Comparison of ENCODE assay signal across 1 cellular context in the genomic region with DNA sequence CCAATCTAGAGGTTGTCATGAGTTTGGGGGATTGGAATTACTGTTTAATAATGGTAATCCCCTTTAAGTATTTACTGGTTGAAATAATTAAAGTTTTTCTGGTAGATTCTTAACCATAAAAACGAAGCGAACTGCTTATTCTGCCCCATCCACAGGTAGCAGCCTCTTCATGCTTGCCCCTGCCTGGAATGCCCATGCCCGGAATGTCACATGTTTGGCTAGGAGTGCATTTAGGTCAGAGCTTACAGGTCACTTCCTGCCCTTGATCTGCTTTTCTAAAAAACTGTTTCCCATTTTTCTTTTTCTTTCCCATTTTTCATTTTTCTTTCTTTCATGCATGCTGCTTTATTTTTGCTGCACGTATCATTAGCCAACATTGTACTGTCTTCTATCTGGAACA.
TF ChIP-seq lines count a peak whose summit lies in the region.

No MANE protein-coding gene starts in this region.

TF ChIP-seq in HCT116, 20 proteins besides CTCF, POLR2A, EP300 and RAD21 (continued from another document):
- TF ChIP-seq SIN3A (IDR thresholded peaks at IDR 0.05; ENCODE audit: low read depth) (no peak), ZNF274 (IDR thresholded peaks at IDR 0.05; ENCODE audit: low read depth, low read length) (no peak), FOSL1 (IDR thresholded peaks at IDR 0.05; ENCODE audit: low read depth) (no peak), EZH2 (IDR thresholded peaks at IDR 0.05) (no peak), POLR2AphosphoS5 (IDR thresholded peaks at IDR 0.05; ENCODE audit: low read depth, low read length) (no peak), CBX3 (IDR thresholded peaks at IDR 0.05; ENCODE audit: low read depth) (no peak), EZH2phosphoT487 (IDR thresholded peaks at IDR 0.05; ENCODE audit: borderline replicate concordance) (no peak), JUND (IDR thresholded peaks at IDR 0.05) (no peak), ELF1 (IDR thresholded peaks at IDR 0.05; ENCODE audit: borderline replicate concordance, low read depth) (no peak), EGR1 (IDR thresholded peaks at IDR 0.05; ENCODE audit: low read depth) (no peak)
- TF ChIP-seq, protein P1, sequence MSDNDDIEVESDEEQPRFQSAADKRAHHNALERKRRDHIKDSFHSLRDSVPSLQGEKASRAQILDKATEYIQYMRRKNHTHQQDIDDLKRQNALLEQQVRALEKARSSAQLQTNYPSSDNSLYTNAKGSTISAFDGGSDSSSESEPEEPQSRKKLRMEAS (IDR thresholded peaks at IDR 0.05), result no peak
